Comparison of ENCODE assay signal across 9 cellular contexts in the genomic region with DNA sequence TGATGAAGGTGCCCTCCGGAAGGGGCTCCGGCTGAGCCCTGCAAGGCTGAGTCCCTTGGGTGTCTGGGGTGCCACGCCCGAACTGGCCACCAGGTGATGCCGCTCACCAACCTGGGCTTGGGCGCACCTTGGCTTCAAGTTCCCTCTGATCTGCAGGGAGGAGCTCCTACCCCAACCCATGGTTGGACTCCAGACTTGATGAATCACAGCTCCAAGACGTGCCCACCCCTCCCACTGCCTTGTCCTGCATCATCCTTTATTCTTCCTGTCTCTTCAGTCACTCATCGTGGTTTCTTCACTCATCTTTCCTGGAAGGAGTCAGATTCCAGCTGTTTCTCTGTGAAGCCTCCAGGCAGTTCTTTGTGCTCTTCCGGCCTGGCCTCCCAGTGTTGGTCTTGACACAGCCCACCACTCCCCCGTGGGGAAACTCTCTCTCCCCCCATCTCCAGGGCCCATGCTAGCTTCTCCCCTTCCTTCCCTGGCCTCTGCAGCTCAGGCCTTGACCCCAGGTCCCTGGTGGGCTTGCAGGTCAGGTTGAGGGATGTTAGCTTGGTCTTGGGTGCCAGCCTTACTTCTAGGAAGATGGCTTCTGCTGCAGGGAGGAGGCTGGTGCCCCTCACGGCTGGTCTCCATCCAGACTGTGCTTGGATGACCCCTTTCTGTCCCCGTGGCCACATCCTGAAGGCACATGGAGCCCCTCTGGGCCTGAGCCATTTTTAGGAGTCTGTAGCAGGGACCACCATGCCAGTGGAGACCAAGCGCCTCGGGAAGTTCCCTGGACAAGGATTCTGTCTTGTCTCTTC. TPM values are rescaled to one million over a fixed set of nuclear protein-coding genes. Genes with fewer than 3 reads are reported as not detected.
DNase-seq lines count a peak whose midpoint lies in the region; ATAC-seq, FAIRE-seq and TF ChIP-seq lines count a peak whose summit lies in the region.
"Had no signal": no experiment of that assay in that cellular context is flagged by ENCODE, and none has a peak within 500 bp of the region (broad histone marks: within the 10 kb centered on the region; RNA-seq: fewer than 3 reads in every experiment).

No MANE protein-coding gene starts in this region.

- in situ Hi-C loops in K562 (cut with MboI) = loop anchor here (25.0 kb wide), 1 partner anchor 590 kb away; no protein-coding TSS in a partner anchor

- H4K20me1 ChIP-seq in K562 (replicated peaks; ENCODE audit: control insufficient read depth, insufficient read depth, low read length) = peaks cover 7% of the 10 kb centered on the region; the same call in 1 of the 2 replicates

- BruUV-seq in K562 (replicated peaks; lab: Mats Ljungman, UMichigan) = no TSS peak

- TF ChIP-seq POLR2A in K562 (conservative IDR thresholded peaks at IDR 0.05) = no peak
- no peak for TF ChIP-seq POLR2A in GM12892 (IDR thresholded peaks at IDR 0.05; ENCODE audit: low read depth, low read length)

- no peaks in the 10 kb centered on the region for H3K9me1 ChIP-seq in K562 (ENCODE audit: control insufficient read depth, insufficient read depth, low read length)

- H3K36me3 Mint-ChIP-seq in T-helper 2 cell treated with Interferon-gamma antibody and Interleukin-4, amounts not matched to agents 5 μg/mL and 100 μg/mL, for 36 hours (ENCODE audit: low read depth) = peaks cover 7% of the 10 kb centered on the region

- H3K4me2 ChIP-seq in K562 (ENCODE audit: insufficient read depth, low read length) = no peak overlapping the region

- WGBS in K562 (ENCODE audit: insufficient coverage, low coverage, missing lambda C conversion rate) = 2% methylated on average over 14 of the region's 14 CpGs

- H3K4me3 ChIP-seq in K562 = no peak overlapping the region

- H3K9ac ChIP-seq in K562 (ENCODE audit: insufficient read depth in 1 of 2, low read depth in 2 of 2, low read length in 2 of 2) = no peak overlapping the region

- no peaks in the 10 kb centered on the region for H3K36me3 ChIP-seq in K562 (ENCODE audit: control insufficient read depth, insufficient read depth, low read length)

- TF ChIP-seq RAD21 in K562 (CRISPR knock-in tag; conservative IDR thresholded peaks at IDR 0.05 in 1 of 2, IDR thresholded peaks at IDR 0.05 in 1 of 2) = peak in 1 of 2 experiments; percentile 59; a peak in 3 of 4 replicates

- CTCF ChIA-PET in K562 (lab: Yijun Ruan, JAX; ENCODE audit: low intra/inter-chr PET ratio) = interaction anchor here (1.3 kb wide), 1 partner anchor 587 kb away, joined by 6 read pairs; no protein-coding TSS in a partner anchor

- H3K9me3 ChIP-seq in K562 (replicated peaks; ENCODE audit: control insufficient read depth, insufficient read depth, low read depth, low read length) = no peaks in the 10 kb centered on the region

- POLR2A ChIA-PET in K562 (lab: Yijun Ruan, JAX) = interaction anchor here (0.6 to 0.9 kb wide), 2 partner anchors 13 to 29 kb away, joined by 3 read pairs; no protein-coding TSS in a partner anchor

- TF ChIP-seq CTCF in LNCAP (IDR thresholded peaks at IDR 0.05) (peak; percentile 95), K562 (IDR thresholded peaks at IDR 0.05 in 2 of 3, conservative IDR thresholded peaks at IDR 0.05 in 1 of 3; ENCODE audit: insufficient read depth in 2 of 3, low read depth in 1 of 3, low read length in 3 of 3) (peak; percentile 56 to 71 (median 64))

- H3K27me3 Mint-ChIP-seq in T-helper 2 cell treated with Interferon-gamma antibody and Interleukin-4, amounts not matched to agents 5 μg/mL and 100 μg/mL, for 36 hours (ENCODE audit: low read depth) = peaks cover 16% of the 10 kb centered on the region

- no peak overlapping the region for H2AFZ ChIP-seq in K562 (ENCODE audit: low read depth, low read length)

- TF ChIP-seq EP300 in K562 (IDR thresholded peaks at IDR 0.05; ENCODE audit: low read length) = no peak

- no peaks in the 10 kb centered on the region for H3K79me2 ChIP-seq in K562 (ENCODE audit: control insufficient read depth, insufficient read depth, low read length)

- peaks cover 9% of the 10 kb centered on the region for H3K9me3 Mint-ChIP-seq in T-helper 2 cell treated with Interferon-gamma antibody and Interleukin-4, amounts not matched to agents 5 μg/mL and 100 μg/mL, for 36 hours

- intact Hi-C loops in K562 (cut with micrococcal nuclease) = loop anchor here (1.0 kb wide), 1 partner anchor 31 kb away; no protein-coding TSS in a partner anchor

- H3K4me1 Mint-ChIP-seq in T-helper 2 cell treated with Interferon-gamma antibody and Interleukin-4, amounts not matched to agents 5 μg/mL and 100 μg/mL, for 36 hours (ENCODE audit: low read depth) = peaks cover 59% of the 10 kb centered on the region

- peak overlapping the region; percentile 79 for H3K27ac Mint-ChIP-seq in T-helper 2 cell treated with Interferon-gamma antibody and Interleukin-4, amounts not matched to agents 5 μg/mL and 100 μg/mL, for 36 hours

- peak overlapping the region; percentile 49 for H3K4me3 Mint-ChIP-seq in T-helper 2 cell treated with Interferon-gamma antibody and Interleukin-4, amounts not matched to agents 5 μg/mL and 100 μg/mL, for 36 hours

- peaks cover 0 to 3% of the 10 kb centered on the region in 2 experiments; a peak in 4 of 5 replicates for H3K4me1 ChIP-seq in K562 (replicated peaks in 1 of 2; ENCODE audit: control insufficient read depth in 2 of 2, insufficient read depth in 2 of 2, low read length in 2 of 2)

- H3K27me3 ChIP-seq in K562 (ENCODE audit: control insufficient read depth in 2 of 2, insufficient read depth in 2 of 2, low read length in 2 of 2) = peaks cover 24 to 60% of the 10 kb centered on the region in 2 experiments; a peak in 4 of 5 replicates

- no peak overlapping the region for H3K27ac ChIP-seq in K562 (ENCODE audit: extremely low read depth, low read depth, low read length)

- ATAC-seq in K562 = peak; percentile 87
- ATAC-seq in HG03095 (IDR thresholded peaks at IDR 0.05; ENCODE audit: unreplicated experiment) = no peak

- FAIRE-seq in K562 (lab: Jason Lieb, UNC) = no peak
- FAIRE-seq in GM12892 (lab: Jason Lieb, UNC) = no peak

- peak; percentile 28 for DNase-seq in DMS153 treated with DMSO at 0.1 percent for 48 hours (lab: John Stamatoyannopoulos, UW; ENCODE audit: unreplicated experiment)
- DNase-seq in T-helper 2 cell treated with Interferon-gamma antibody and Interleukin-4, amounts not matched to agents 5 μg/mL and 100 μg/mL, for 36 hours (ENCODE audit: low spot score) = peak; percentile 51
- peak; percentile 38 to 66 (median 52) for DNase-seq in K562 (ENCODE audit: extremely low read depth in 1 of 4, low spot score in 3 of 4)
- peak; percentile 95 for DNase-seq in kidney tubule cell (ENCODE audit: low spot score)
- DNase-seq in stimulated activated CD4-positive, alpha-beta T cell treated with anti-CD3 and anti-CD28 coated beads, TNF-alpha, amount 100 ng/mL, for 4 hours (ENCODE audit: low read depth in 3 of 3) = peak in 2 of 3 experiments; percentile 45 to 56
- DNase-seq in GM12892 (ENCODE audit: insufficient read length) = no peak

TF ChIP-seq in K562, 482 proteins besides CTCF, POLR2A, EP300 and RAD21 (continues in another document):
- TF ChIP-seq, protein P1, sequence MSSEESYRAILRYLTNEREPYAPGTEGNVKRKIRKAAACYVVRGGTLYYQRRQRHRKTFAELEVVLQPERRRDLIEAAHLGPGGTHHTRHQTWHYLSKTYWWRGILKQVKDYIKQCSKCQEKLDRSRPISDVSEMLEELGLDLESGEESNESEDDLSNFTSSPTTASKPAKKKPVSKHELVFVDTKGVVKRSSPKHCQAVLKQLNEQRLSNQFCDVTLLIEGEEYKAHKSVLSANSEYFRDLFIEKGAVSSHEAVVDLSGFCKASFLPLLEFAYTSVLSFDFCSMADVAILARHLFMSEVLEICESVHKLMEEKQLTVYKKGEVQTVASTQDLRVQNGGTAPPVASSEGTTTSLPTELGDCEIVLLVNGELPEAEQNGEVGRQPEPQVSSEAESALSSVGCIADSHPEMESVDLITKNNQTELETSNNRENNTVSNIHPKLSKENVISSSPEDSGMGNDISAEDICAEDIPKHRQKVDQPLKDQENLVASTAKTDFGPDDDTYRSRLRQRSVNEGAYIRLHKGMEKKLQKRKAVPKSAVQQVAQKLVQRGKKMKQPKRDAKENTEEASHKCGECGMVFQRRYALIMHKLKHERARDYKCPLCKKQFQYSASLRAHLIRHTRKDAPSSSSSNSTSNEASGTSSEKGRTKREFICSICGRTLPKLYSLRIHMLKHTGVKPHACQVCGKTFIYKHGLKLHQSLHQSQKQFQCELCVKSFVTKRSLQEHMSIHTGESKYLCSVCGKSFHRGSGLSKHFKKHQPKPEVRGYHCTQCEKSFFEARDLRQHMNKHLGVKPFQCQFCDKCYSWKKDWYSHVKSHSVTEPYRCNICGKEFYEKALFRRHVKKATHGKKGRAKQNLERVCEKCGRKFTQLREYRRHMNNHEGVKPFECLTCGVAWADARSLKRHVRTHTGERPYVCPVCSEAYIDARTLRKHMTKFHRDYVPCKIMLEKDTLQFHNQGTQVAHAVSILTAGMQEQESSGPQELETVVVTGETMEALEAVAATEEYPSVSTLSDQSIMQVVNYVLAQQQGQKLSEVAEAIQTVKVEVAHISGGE (CRISPR knock-in tag; IDR thresholded peaks at IDR 0.05) = peak in 1 of 3 experiments; percentile 44; a peak in 1 of 6 replicates

RNA-seq across cellular contexts. Expression of a gene that starts 2.6 kb away (rescaled TPM):
- total RNA-seq in K562 (2011; cell fraction: chromatin; rRNA removed; ENCODE audit: low replicate concordance) = not detected in 2 replicates
- not detected in 2 replicates for total RNA-seq in K562 (2011; cell fraction: nucleolus; rRNA removed)
- total RNA-seq in K562 (2011; cell fraction: nucleoplasm; rRNA removed) = not detected in 2 replicates
- total RNA-seq in K562 (2014; rRNA removed) (not detected in 2 replicates), K562 (2014; rRNA removed; fragmentation: Illumina TruSeq; extraction: Trizol) (not detected in 2 replicates), K562 (2015; rRNA removed; fragmentation: Illumina TruSeq; extraction: Trizol) (not detected in 2 replicates), K562 (2021) (not detected in 2 replicates)
- polyA plus RNA-seq in K562 (2011; rRNA removed) (not detected in 2 replicates), K562 (2014; fragmentation: Illumina TruSeq; extraction: Trizol) (not detected in 2 replicates), K562 (2014; fragmentation: Nextera tagmentation; extraction: Ambion mirVana) (not detected), K562 (2014; rRNA removed) (not detected in 2 replicates)
- not detected in 2 replicates for polyA plus RNA-seq in K562 (2011; cell fraction: cytosol; rRNA removed)
- not detected in 2 replicates for polyA plus RNA-seq in K562 (2011; cell fraction: nucleus; rRNA removed)
- not detected in 2 replicates for polyA plus RNA-seq in K562 (2012)
- polyA minus RNA-seq in K562 (2011; rRNA and poly(A)+ RNA removed) = not detected in 2 replicates
- polyA minus RNA-seq in K562 (2011; cell fraction: cytosol; rRNA and poly(A)+ RNA removed) = not detected in 2 replicates
- not detected in 2 replicates for polyA minus RNA-seq in K562 (2011; cell fraction: nucleus; rRNA and poly(A)+ RNA removed)
- 2.0 TPM for polyA plus RNA-seq in GM12892 (2012; ENCODE audit: missing spikeins)
- total RNA-seq: temporal lobe had no signal
